In the genomic region with DNA sequence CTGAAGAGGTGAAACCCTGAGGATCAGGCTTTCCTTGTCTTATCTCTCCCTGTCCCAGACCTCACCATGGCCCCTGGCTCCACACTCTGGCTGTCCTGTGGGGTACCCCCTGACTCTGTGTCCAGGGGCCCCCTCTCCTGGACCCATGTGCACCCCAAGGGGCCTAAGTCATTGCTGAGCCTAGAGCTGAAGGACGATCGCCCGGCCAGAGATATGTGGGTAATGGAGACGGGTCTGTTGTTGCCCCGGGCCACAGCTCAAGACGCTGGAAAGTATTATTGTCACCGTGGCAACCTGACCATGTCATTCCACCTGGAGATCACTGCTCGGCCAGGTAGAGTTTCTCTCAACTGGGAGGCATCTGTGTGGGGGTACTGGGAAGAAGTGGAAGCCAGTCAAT, we compare ENCODE assay signal across 30 cellular contexts. TPM values are rescaled to one million over a fixed set of nuclear protein-coding genes. Genes with fewer than 3 reads are reported as not detected.
DNase-seq lines count a peak whose midpoint lies in the region; FAIRE-seq and TF ChIP-seq lines count a peak whose summit lies in the region.
"Had no signal": no experiment of that assay in that cellular context is flagged by ENCODE, and none has a peak within 500 bp of the region (broad histone marks: within the 10 kb centered on the region; RNA-seq: fewer than 3 reads in every experiment).

No MANE protein-coding gene starts in this region.

- H3K23ac ChIP-seq in neuronal stem cell (ENCODE audit: low read depth, low read length, poor library complexity) (no peak overlapping the region), mesenchymal stem cell (ENCODE audit: low read length in 2 of 2) (no peak overlapping the region)

- H3K4me2 ChIP-seq in BLaER1: peak overlapping the region; percentile 99
- peak overlapping the region; percentile 86 for H3K4me2 ChIP-seq in OCI-LY7 (ENCODE audit: low read length)
- H3K4me2 ChIP-seq in neuronal stem cell (ENCODE audit: insufficient read depth, low read length, poor library complexity, severe bottlenecking): no peak overlapping the region
- no peak overlapping the region for H3K4me2 ChIP-seq in mesenchymal stem cell (ENCODE audit: low read length, poor library complexity, severe bottlenecking)

- H2AFZ ChIP-seq in OCI-LY7 (ENCODE audit: low read length) (peak overlapping the region; percentile 0; the same call in 1 of the 2 replicates), neuronal stem cell (ENCODE audit: low read length) (peak overlapping the region; percentile 41), mesenchymal stem cell (ENCODE audit: low read depth, low read length) (no peak overlapping the region)

- no peak for FAIRE-seq in RCC 7860 (lab: Jason Lieb, UNC)
- FAIRE-seq: astrocyte, keratinocyte had no signal

- no peaks in the 10 kb centered on the region for H3K9me2 ChIP-seq in OCI-LY7 (ENCODE audit: insufficient read depth, low read length)

- H3K4ac ChIP-seq in neuronal stem cell (ENCODE audit: low read length): no peak overlapping the region
- no peak overlapping the region for H3K4ac ChIP-seq in mesenchymal stem cell (ENCODE audit: low read depth in 1 of 2, low read length in 2 of 2)

- H3K14ac ChIP-seq in neuronal stem cell (ENCODE audit: low read length): no peak overlapping the region
- H3K14ac ChIP-seq in mesenchymal stem cell (ENCODE audit: low read length in 2 of 2): no peak overlapping the region

- H4K20me1 ChIP-seq in BLaER1 (peaks cover 33% of the 10 kb centered on the region), OCI-LY7 (ENCODE audit: insufficient read depth, low read length) (no peaks in the 10 kb centered on the region)

- no TSS peak for BruUV-seq in OCI-LY7 (replicated peaks; lab: Mats Ljungman, UMichigan)

- no peaks in the 10 kb centered on the region for H3K27me3 ChIP-seq in BLaER1
- H3K27me3 ChIP-seq in neuronal stem cell (ENCODE audit: control insufficient read depth in 3 of 3, insufficient read depth in 3 of 3, low read depth in 1 of 3, low read length in 3 of 3): no peaks in the 10 kb centered on the region
- peaks cover 0 to 9% of the 10 kb centered on the region in 2 experiments for H3K27me3 ChIP-seq in mesenchymal stem cell (ENCODE audit: control insufficient read depth in 1 of 2, insufficient read depth in 1 of 2, low read length in 2 of 2)
- H3K27me3 ChIP-seq: sigmoid colon, tibial nerve had no signal

- peak overlapping the region; percentile 33 for H2BK5ac ChIP-seq in neuronal stem cell (ENCODE audit: low read length)
- H2BK5ac ChIP-seq in mesenchymal stem cell (ENCODE audit: low read depth, low read length, poor library complexity, severe bottlenecking): no peak overlapping the region

- peak overlapping the region; percentile 37 for H2BK120ac ChIP-seq in neuronal stem cell (ENCODE audit: low read depth, low read length)
- no peak overlapping the region for H2BK120ac ChIP-seq in mesenchymal stem cell (ENCODE audit: low read depth, low read length)

- intact Hi-C loops in OCI-LY7 (cut with micrococcal nuclease; ENCODE audit: unreplicated experiment): no loop called here

- peak overlapping the region; percentile 93 for H3K4me3 ChIP-seq in BLaER1
- peak overlapping the region; percentile 68; the same call in 1 of the 2 replicates for H3K4me3 ChIP-seq in GM08714 (ENCODE audit: low read length)
- peak overlapping the region; percentile 78 for H3K4me3 ChIP-seq in OCI-LY7 (ENCODE audit: low read depth, low read length, poor library complexity, severe bottlenecking)
- no peak overlapping the region for H3K4me3 ChIP-seq in neuronal stem cell (ENCODE audit: low read length in 2 of 2)
- no peak overlapping the region for H3K4me3 ChIP-seq in mesenchymal stem cell (ENCODE audit: insufficient read depth in 1 of 2, low read depth in 1 of 2, low read length in 2 of 2)
- H3K4me3 ChIP-seq: coronary artery, sigmoid colon had no signal

- POLR2A ChIA-PET in OCI-LY7 (lab: Charles Lee): interaction anchor here (0.6 to 2.9 kb wide), 10 partner anchors 10 to 194 kb away, joined by 3 to 37 read pairs (median 7); no protein-coding TSS in a partner anchor

- H3K18ac ChIP-seq in neuronal stem cell (ENCODE audit: low read length): peak overlapping the region; percentile 77
- no peak overlapping the region for H3K18ac ChIP-seq in mesenchymal stem cell (ENCODE audit: low read depth in 1 of 2, low read length in 2 of 2)

- H3K36me3 ChIP-seq in BLaER1 (peaks cover 52% of the 10 kb centered on the region), OCI-LY7 (ENCODE audit: insufficient read depth, low read length) (peaks cover 46% of the 10 kb centered on the region), neuronal stem cell (replicated peaks in 1 of 2; ENCODE audit: control insufficient read depth in 2 of 2, insufficient read depth in 2 of 2, low read length in 2 of 2) (no peaks in the 10 kb centered on the region), mesenchymal stem cell (ENCODE audit: control insufficient read depth in 1 of 2, insufficient read depth in 2 of 2, low read depth in 1 of 2, low read length in 2 of 2) (no peaks in the 10 kb centered on the region)
- H3K36me3 ChIP-seq: sigmoid colon, tibial nerve had no signal

- peak overlapping the region; percentile 50 for H2BK12ac ChIP-seq in neuronal stem cell (ENCODE audit: low read length)
- no peak overlapping the region for H2BK12ac ChIP-seq in mesenchymal stem cell (ENCODE audit: low read length in 2 of 2)

- H3K4me1 ChIP-seq in BLaER1: peaks cover 77% of the 10 kb centered on the region
- peaks cover 74% of the 10 kb centered on the region for H3K4me1 ChIP-seq in OCI-LY7 (ENCODE audit: insufficient read depth, low read length, poor library complexity, severe bottlenecking)
- peaks cover 4% of the 10 kb centered on the region in 2 donors for H3K4me1 ChIP-seq in neuronal stem cell (ENCODE audit: control insufficient read depth in 2 of 2, insufficient read depth in 1 of 2, low read depth in 1 of 2, low read length in 2 of 2)
- peaks cover 2% of the 10 kb centered on the region for H3K4me1 ChIP-seq in mesenchymal stem cell (ENCODE audit: control insufficient read depth, insufficient read depth, low read depth, low read length)

- H3K27ac ChIP-seq in BLaER1 (peak overlapping the region; percentile 99), OCI-LY7 (ENCODE audit: low read depth, low read length, poor library complexity, severe bottlenecking) (peak overlapping the region; percentile 99), neuronal stem cell (replicated peaks; ENCODE audit: low read length) (no peak overlapping the region), mesenchymal stem cell (ENCODE audit: low read length, poor library complexity, severe bottlenecking) (no peak overlapping the region)
- H3K27ac ChIP-seq: C4-2B, coronary artery, sigmoid colon had no signal

- H3K79me1 ChIP-seq in neuronal stem cell (ENCODE audit: low read depth, low read length) (no peaks in the 10 kb centered on the region), mesenchymal stem cell (replicated peaks; ENCODE audit: low read length, poor library complexity, severe bottlenecking) (no peaks in the 10 kb centered on the region)

- DNase-seq in OCI-LY7 (ENCODE audit: low spot score): no peak
- no peak for DNase-seq in neuronal stem cell (ENCODE audit: low spot score)
- DNase-seq in AG08396 (ENCODE audit: low spot score): no peak
- no peak for DNase-seq in RCC 7860 (ENCODE audit: low spot score)
- no peak for DNase-seq in stimulated activated CD4-positive, alpha-beta T cell treated with anti-CD3 and anti-CD28 coated beads, Interleukin-2, amount 100 ng/mL, for 24 hours
- no peak for DNase-seq in mesenchymal stem cell
- DNase-seq: ACHN; activated CD4-positive, alpha-beta T cell treated with anti-CD3 and anti-CD28 coated beads for 1 hour; activated CD8-positive, alpha-beta T cell treated with anti-CD3 and anti-CD28 coated beads for 36 hours; activated naive CD8-positive, alpha-beta T cell treated with anti-CD3 and anti-CD28 coated beads, Interleukin-2, amount 10 ng/mL, durations not matched to agents 7 days and 5 days; HCEC 1CT; NCI-H1105 treated with DMSO at 0.1 percent for 48 hours; NCI-H1930; NCI-H226; NCI-H748 treated with DMSO at 0.1 percent for 48 hours; RPMI8226; sigmoid colon; T-helper 17 cell had no signal

- H4K91ac ChIP-seq in neuronal stem cell (ENCODE audit: low read depth, low read length, poor library complexity): peak overlapping the region; percentile 49
- H4K91ac ChIP-seq in mesenchymal stem cell (ENCODE audit: low read length): no peak overlapping the region

- H2AK5ac ChIP-seq in neuronal stem cell (ENCODE audit: low read depth, low read length) (peak overlapping the region; percentile 58), mesenchymal stem cell (ENCODE audit: low read length, severe bottlenecking) (no peak overlapping the region)

- H2BK15ac ChIP-seq in neuronal stem cell (ENCODE audit: low read length) (peak overlapping the region; percentile 96), mesenchymal stem cell (ENCODE audit: low read depth, poor library complexity, severe bottlenecking) (no peak overlapping the region)

- CTCF ChIA-PET in OCI-LY7 (lab: Charles Lee; ENCODE audit: unreplicated experiment): interaction anchor here (1.1 to 1.3 kb wide), 2 partner anchors 10 to 12 kb away, joined by 3 to 8 read pairs; no protein-coding TSS in a partner anchor

- no peaks in the 10 kb centered on the region for H3K9me3 ChIP-seq in BLaER1
- H3K9me3 ChIP-seq in OCI-LY7 (ENCODE audit: low read length): no peaks in the 10 kb centered on the region
- no peaks in the 10 kb centered on the region for H3K9me3 ChIP-seq in neuronal stem cell (replicated peaks in 1 of 2; ENCODE audit: control insufficient read depth in 2 of 2, insufficient read depth in 1 of 2, low read depth in 1 of 2, low read length in 2 of 2)
- H3K9me3 ChIP-seq in mesenchymal stem cell (ENCODE audit: control insufficient read depth, low read length): no peaks in the 10 kb centered on the region
- H3K9me3 ChIP-seq: sigmoid colon, tibial nerve had no signal

- no peak for TF ChIP-seq CTCF in OCI-LY7 (conservative IDR thresholded peaks at IDR 0.05; ENCODE audit: low read length)

- whole genome bisulfite sequencing in neuronal stem cell (ENCODE audit: extremely low coverage in 2 of 2, insufficient read length in 2 of 2, insufficient replicate concordance in 1 of 2), 2 donors: no CpG with 5 or more reads among the region's 8 CpGs
- 98% methylated on average over 6 of the region's 8 CpGs for WGBS in mesenchymal stem cell

- peaks cover 23% of the 10 kb centered on the region; the same call in 1 of the 2 replicates for H3K79me2 ChIP-seq in OCI-LY7 (ENCODE audit: insufficient read depth, low read depth, low read length)

- H4K8ac ChIP-seq in neuronal stem cell (ENCODE audit: low read depth, low read length) (no peak overlapping the region), mesenchymal stem cell (ENCODE audit: low read length) (no peak overlapping the region)

- H3K9ac ChIP-seq in BLaER1 (peak overlapping the region; percentile 99), neuronal stem cell (ENCODE audit: low read depth, low read length, poor library complexity) (no peak overlapping the region), mesenchymal stem cell (ENCODE audit: low read length) (no peak overlapping the region)

RNA-seq across cellular contexts. Expression of gene CD19, which starts 1.4 kb away (rescaled TPM):
- 139 and 141 TPM in 2 replicates for total RNA-seq in OCI-LY7 (2014; rRNA removed; shearing (Covaris generic))
- total RNA-seq in OCI-LY7 (2022): 131 and 134 TPM in 2 replicates
- 0.21 TPM for polyA plus RNA-seq in neuronal stem cell (2013, experiment 1 of 2)
- 0.14 TPM for polyA plus RNA-seq in neuronal stem cell (2013, experiment 2 of 2)
- not detected for polyA plus RNA-seq in mesenchymal stem cell (2013, experiment 1 of 2)
- polyA plus RNA-seq in mesenchymal stem cell (2013, experiment 2 of 2): not detected
- total RNA-seq: astrocyte, cardiac septum, Daoy, fibroblast of villous mesenchyme, MCF 10A, sigmoid colon had no signal
- polyA plus RNA-seq: keratinocyte, neural cell had no signal

RNA-seq across cellular contexts. Expression of gene RABEP2, which starts 8.1 kb away (rescaled TPM):
- total RNA-seq in OCI-LY7 (2014; rRNA removed; shearing (Covaris generic)): 84.8 and 118 TPM in 2 replicates
- total RNA-seq in OCI-LY7 (2022): 84.2 and 87.2 TPM in 2 replicates
- polyA plus RNA-seq in neuronal stem cell (2013, experiment 1 of 2): 5.9 TPM
- 5.4 TPM for polyA plus RNA-seq in neuronal stem cell (2013, experiment 2 of 2)
- polyA plus RNA-seq in mesenchymal stem cell (2013, experiment 1 of 2): 10.8 TPM
- polyA plus RNA-seq in mesenchymal stem cell (2013, experiment 2 of 2): 10.2 TPM

RNA-seq across cellular contexts. Expression of gene NFATC2IP, which starts 17.6 kb away (rescaled TPM):
- total RNA-seq in OCI-LY7 (2014; rRNA removed; shearing (Covaris generic)): 68.8 and 73.0 TPM in 2 replicates
- 104 and 114 TPM in 2 replicates for total RNA-seq in OCI-LY7 (2022)
- 22.8 TPM for polyA plus RNA-seq in neuronal stem cell (2013, experiment 1 of 2)
- 23.4 TPM for polyA plus RNA-seq in neuronal stem cell (2013, experiment 2 of 2)
- polyA plus RNA-seq in mesenchymal stem cell (2013, experiment 1 of 2): 17.6 TPM
- 17.4 TPM for polyA plus RNA-seq in mesenchymal stem cell (2013, experiment 2 of 2)

RNA-seq across cellular contexts. Expression of gene SPNS1, which starts 41.4 kb away (rescaled TPM):
- total RNA-seq in OCI-LY7 (2014; rRNA removed; shearing (Covaris generic)): 12.4 and 20.1 TPM in 2 replicates
- total RNA-seq in OCI-LY7 (2022): 20.4 and 21.5 TPM in 2 replicates
- polyA plus RNA-seq in neuronal stem cell (2013, experiment 1 of 2): 21.5 TPM
- 21.8 TPM for polyA plus RNA-seq in neuronal stem cell (2013, experiment 2 of 2)
- 63.1 TPM for polyA plus RNA-seq in mesenchymal stem cell (2013, experiment 1 of 2)
- 61.7 TPM for polyA plus RNA-seq in mesenchymal stem cell (2013, experiment 2 of 2)

RNA-seq across cellular contexts. Expression of gene LAT, which starts 51.7 kb away (rescaled TPM):
- total RNA-seq in OCI-LY7 (2014; rRNA removed; shearing (Covaris generic)): 17.5 and 17.7 TPM in 2 replicates
- total RNA-seq in OCI-LY7 (2022): 19.8 and 20.0 TPM in 2 replicates
- 1.8 TPM for polyA plus RNA-seq in neuronal stem cell (2013, experiment 1 of 2)
- polyA plus RNA-seq in neuronal stem cell (2013, experiment 2 of 2): 1.7 TPM
- polyA plus RNA-seq in mesenchymal stem cell (2013, experiment 1 of 2): 5.4 TPM
- polyA plus RNA-seq in mesenchymal stem cell (2013, experiment 2 of 2): 4.8 TPM

Comparison
In these comparisons a context has a peak if more than half of its experiments do, and no peak if none do; other contexts are left out.
1. H3K27ac ChIP-seq: peak in BLaER1 (single experiment) and OCI-LY7 (single experiment); none in neuronal stem cell (single experiment) and mesenchymal stem cell (single experiment).
2. H3K4me2 ChIP-seq: peak in BLaER1 (single experiment) and OCI-LY7 (single experiment); none in neuronal stem cell (single experiment) and mesenchymal stem cell (single experiment).
3. H3K4me3 ChIP-seq: peak in BLaER1 (single experiment), GM08714 (single experiment) and OCI-LY7 (single experiment); none in neuronal stem cell (0 of 2) and mesenchymal stem cell (0 of 2).